1 cellular context compared by ENCODE assay signal in the genomic region with DNA sequence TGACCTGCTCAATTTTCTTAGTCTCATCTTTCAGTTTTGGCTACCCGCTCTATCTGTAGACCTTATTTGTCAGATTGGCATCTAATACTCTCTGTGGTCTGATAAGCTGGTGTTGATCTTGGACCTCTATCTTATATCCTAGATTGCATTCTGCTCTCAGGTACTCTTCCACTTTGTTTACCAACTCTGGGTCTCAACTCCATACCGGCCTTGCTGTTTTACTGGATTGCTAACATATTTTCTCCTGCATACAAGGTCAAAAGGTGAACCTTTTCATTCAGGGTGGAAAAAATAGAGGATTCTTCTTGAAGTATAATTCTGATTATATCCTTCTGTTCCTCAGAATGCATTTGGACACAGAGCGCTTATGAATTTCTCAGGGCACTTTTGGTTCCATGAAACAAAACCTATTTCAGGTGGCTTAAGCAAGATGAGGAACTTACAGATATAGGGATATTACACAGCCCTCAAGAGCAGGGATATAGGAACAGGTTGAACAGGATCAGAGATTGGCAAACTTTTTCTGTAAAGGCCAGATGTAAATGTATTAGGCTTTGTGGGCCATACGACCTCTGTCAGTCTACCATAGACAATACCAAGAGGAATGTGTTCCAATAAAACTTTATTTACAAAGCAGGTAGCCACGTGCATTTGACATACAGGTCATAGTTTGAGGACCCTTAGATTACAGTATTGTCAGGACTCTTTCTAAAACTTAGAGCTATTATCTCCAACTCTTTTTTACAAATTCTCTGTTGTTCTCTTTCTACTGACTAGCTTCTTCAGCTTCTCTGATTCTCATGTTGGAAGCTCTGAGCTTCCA.
TF ChIP-seq lines count a peak whose summit lies in the region.

No MANE protein-coding gene starts in this region.

TF ChIP-seq in HepG2, 621 proteins besides CTCF, POLR2A, EP300 and RAD21 (continued from another document):
- TF ChIP-seq, protein P1, sequence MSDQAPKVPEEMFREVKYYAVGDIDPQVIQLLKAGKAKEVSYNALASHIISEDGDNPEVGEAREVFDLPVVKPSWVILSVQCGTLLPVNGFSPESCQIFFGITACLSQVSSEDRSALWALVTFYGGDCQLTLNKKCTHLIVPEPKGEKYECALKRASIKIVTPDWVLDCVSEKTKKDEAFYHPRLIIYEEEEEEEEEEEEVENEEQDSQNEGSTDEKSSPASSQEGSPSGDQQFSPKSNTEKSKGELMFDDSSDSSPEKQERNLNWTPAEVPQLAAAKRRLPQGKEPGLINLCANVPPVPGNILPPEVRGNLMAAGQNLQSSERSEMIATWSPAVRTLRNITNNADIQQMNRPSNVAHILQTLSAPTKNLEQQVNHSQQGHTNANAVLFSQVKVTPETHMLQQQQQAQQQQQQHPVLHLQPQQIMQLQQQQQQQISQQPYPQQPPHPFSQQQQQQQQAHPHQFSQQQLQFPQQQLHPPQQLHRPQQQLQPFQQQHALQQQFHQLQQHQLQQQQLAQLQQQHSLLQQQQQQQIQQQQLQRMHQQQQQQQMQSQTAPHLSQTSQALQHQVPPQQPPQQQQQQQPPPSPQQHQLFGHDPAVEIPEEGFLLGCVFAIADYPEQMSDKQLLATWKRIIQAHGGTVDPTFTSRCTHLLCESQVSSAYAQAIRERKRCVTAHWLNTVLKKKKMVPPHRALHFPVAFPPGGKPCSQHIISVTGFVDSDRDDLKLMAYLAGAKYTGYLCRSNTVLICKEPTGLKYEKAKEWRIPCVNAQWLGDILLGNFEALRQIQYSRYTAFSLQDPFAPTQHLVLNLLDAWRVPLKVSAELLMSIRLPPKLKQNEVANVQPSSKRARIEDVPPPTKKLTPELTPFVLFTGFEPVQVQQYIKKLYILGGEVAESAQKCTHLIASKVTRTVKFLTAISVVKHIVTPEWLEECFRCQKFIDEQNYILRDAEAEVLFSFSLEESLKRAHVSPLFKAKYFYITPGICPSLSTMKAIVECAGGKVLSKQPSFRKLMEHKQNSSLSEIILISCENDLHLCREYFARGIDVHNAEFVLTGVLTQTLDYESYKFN (CRISPR knock-in tag; conservative IDR thresholded peaks at IDR 0.05) = 0 out of 2 replicates have a peak, but pooled peaks have one; percentile 28
- TF ChIP-seq ZNF432 (CRISPR knock-in tag; IDR thresholded peaks at IDR 0.05; ENCODE audit: borderline replicate concordance) = no peak
- TF ChIP-seq, protein P2, sequence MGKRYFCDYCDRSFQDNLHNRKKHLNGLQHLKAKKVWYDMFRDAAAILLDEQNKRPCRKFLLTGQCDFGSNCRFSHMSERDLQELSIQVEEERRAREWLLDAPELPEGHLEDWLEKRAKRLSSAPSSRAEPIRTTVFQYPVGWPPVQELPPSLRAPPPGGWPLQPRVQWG (CRISPR knock-in tag; IDR thresholded peaks at IDR 0.05; ENCODE audit: borderline replicate concordance, low read depth) = no peak
- peak; percentile 60 for TF ChIP-seq NR2F6 (IDR thresholded peaks at IDR 0.05)
- TF ChIP-seq NR2F6 (CRISPR knock-in tag; IDR thresholded peaks at IDR 0.05) = peak; percentile 61; the same call in 1 of the 2 replicates
- TF ChIP-seq, protein P3, sequence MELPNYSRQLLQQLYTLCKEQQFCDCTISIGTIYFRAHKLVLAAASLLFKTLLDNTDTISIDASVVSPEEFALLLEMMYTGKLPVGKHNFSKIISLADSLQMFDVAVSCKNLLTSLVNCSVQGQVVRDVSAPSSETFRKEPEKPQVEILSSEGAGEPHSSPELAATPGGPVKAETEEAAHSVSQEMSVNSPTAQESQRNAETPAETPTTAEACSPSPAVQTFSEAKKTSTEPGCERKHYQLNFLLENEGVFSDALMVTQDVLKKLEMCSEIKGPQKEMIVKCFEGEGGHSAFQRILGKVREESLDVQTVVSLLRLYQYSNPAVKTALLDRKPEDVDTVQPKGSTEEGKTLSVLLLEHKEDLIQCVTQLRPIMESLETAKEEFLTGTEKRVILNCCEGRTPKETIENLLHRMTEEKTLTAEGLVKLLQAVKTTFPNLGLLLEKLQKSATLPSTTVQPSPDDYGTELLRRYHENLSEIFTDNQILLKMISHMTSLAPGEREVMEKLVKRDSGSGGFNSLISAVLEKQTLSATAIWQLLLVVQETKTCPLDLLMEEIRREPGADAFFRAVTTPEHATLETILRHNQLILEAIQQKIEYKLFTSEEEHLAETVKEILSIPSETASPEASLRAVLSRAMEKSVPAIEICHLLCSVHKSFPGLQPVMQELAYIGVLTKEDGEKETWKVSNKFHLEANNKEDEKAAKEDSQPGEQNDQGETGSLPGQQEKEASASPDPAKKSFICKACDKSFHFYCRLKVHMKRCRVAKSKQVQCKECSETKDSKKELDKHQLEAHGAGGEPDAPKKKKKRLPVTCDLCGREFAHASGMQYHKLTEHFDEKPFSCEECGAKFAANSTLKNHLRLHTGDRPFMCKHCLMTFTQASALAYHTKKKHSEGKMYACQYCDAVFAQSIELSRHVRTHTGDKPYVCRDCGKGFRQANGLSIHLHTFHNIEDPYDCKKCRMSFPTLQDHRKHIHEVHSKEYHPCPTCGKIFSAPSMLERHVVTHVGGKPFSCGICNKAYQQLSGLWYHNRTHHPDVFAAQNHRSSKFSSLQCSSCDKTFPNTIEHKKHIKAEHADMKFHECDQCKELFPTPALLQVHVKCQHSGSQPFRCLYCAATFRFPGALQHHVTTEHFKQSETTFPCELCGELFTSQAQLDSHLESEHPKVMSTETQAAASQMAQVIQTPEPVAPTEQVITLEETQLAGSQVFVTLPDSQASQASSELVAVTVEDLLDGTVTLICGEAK (IDR thresholded peaks at IDR 0.05) = peak; percentile 84
- TF ChIP-seq, protein P3 (CRISPR knock-in tag; IDR thresholded peaks at IDR 0.05) = peak; percentile 98
- TF ChIP-seq RARA (CRISPR knock-in tag; IDR thresholded peaks at IDR 0.05) = peak; percentile 34; the same call in 1 of the 2 replicates
- TF ChIP-seq ZNF883 (CRISPR knock-in tag; IDR thresholded peaks at IDR 0.05; ENCODE audit: not compliant biosample characterization) = no peak
- peak in 1 of 2 experiments; percentile 68; a peak in 1 of 4 replicates for TF ChIP-seq NR2F1 (CRISPR knock-in tag; IDR thresholded peaks at IDR 0.05)
- peak; percentile 64; the same call in 1 of the 2 replicates for TF ChIP-seq BCL6 (CRISPR knock-in tag; IDR thresholded peaks at IDR 0.05)
- no peak for TF ChIP-seq SOX13 (IDR thresholded peaks at IDR 0.05)
- peak in 1 of 2 experiments; percentile 13; a peak in 1 of 4 replicates for TF ChIP-seq SOX13 (CRISPR knock-in tag; conservative IDR thresholded peaks at IDR 0.05 in 1 of 2, IDR thresholded peaks at IDR 0.05 in 1 of 2)
- TF ChIP-seq, protein P4, sequence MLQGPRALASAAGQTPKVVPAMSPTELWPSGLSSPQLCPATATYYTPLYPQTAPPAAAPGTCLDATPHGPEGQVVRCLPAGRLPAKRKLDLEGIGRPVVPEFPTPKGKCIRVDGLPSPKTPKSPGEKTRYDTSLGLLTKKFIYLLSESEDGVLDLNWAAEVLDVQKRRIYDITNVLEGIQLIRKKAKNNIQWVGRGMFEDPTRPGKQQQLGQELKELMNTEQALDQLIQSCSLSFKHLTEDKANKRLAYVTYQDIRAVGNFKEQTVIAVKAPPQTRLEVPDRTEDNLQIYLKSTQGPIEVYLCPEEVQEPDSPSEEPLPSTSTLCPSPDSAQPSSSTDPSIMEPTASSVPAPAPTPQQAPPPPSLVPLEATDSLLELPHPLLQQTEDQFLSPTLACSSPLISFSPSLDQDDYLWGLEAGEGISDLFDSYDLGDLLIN (CRISPR knock-in tag; IDR thresholded peaks at IDR 0.05; ENCODE audit: borderline replicate concordance) = no peak
- no peak for TF ChIP-seq ZNF230 (CRISPR knock-in tag; IDR thresholded peaks at IDR 0.05)
- no peak for TF ChIP-seq IRF2 (CRISPR knock-in tag; IDR thresholded peaks at IDR 0.05)
- 0 out of 2 replicates have a peak, but pooled peaks have one; percentile 32 for TF ChIP-seq ZNF644 (CRISPR knock-in tag; IDR thresholded peaks at IDR 0.05; ENCODE audit: low read depth)
- TF ChIP-seq CBX5 (CRISPR knock-in tag; IDR thresholded peaks at IDR 0.05; ENCODE audit: borderline replicate concordance) = no peak
- TF ChIP-seq ZBTB20 (CRISPR knock-in tag; IDR thresholded peaks at IDR 0.05; ENCODE audit: borderline replicate concordance, low read depth) = no peak
- TF ChIP-seq ZKSCAN8 (CRISPR knock-in tag; IDR thresholded peaks at IDR 0.05; ENCODE audit: borderline replicate concordance) = no peak
